ENCODE assay signal across 1 cellular context in the genomic region with DNA sequence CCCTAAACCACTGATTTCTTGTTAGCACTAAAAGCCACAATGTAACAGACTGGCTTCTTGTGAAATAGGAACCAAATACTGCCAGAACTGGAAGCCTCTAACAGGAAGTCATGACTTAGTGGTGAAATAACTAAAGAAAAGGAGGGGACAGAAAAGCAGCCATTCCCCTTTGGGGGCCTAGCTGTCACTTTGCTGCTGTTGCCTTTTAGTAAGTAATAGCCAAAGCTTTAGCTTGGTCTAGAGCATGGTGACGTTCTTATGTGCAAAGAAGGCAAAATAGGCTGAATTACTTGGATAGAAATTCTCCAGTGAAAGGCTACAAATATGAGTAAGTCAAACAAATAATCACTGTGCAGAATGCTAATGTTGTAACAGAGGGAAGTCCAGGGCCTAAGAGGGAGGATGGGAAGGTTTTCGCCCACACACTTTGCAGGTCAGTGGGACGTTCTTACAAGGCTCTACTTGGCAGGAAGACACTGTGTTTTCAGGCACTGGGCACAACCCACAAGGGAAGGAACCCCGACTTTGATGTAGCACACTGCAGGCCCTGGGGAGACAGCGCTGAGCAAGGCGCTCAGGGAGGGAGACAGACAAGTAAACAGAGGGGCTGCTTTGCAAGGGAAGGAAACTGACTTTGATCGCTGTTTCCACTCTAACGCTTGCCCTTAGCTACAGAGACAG.
TF ChIP-seq lines count a peak whose summit lies in the region.

No MANE protein-coding gene starts in this region.

TF ChIP-seq in K562, 482 proteins besides CTCF, POLR2A, EP300 and RAD21:
- TF ChIP-seq, protein P1, sequence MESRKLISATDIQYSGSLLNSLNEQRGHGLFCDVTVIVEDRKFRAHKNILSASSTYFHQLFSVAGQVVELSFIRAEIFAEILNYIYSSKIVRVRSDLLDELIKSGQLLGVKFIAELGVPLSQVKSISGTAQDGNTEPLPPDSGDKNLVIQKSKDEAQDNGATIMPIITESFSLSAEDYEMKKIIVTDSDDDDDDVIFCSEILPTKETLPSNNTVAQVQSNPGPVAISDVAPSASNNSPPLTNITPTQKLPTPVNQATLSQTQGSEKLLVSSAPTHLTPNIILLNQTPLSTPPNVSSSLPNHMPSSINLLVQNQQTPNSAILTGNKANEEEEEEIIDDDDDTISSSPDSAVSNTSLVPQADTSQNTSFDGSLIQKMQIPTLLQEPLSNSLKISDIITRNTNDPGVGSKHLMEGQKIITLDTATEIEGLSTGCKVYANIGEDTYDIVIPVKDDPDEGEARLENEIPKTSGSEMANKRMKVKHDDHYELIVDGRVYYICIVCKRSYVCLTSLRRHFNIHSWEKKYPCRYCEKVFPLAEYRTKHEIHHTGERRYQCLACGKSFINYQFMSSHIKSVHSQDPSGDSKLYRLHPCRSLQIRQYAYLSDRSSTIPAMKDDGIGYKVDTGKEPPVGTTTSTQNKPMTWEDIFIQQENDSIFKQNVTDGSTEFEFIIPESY (CRISPR knock-in tag; IDR thresholded peaks at IDR 0.05) = peak; percentile 46; the same call in 1 of the 2 replicates
- TF ChIP-seq GABPA (tag; conservative IDR thresholded peaks at IDR 0.05; ENCODE audit: low read depth) (peak; percentile 22; the same call in 1 of the 2 replicates), NCOA1 (IDR thresholded peaks at IDR 0.05; ENCODE audit: low read depth) (no peak), KAT7 (CRISPR knock-in tag; IDR thresholded peaks at IDR 0.05; ENCODE audit: borderline replicate concordance) (no peak), HLTF (IDR thresholded peaks at IDR 0.05) (no peak), HNRNPK (IDR thresholded peaks at IDR 0.05; ENCODE audit: low read depth, low read length, poor library complexity, severe bottlenecking) (no peak), BMI1 (IDR thresholded peaks at IDR 0.05; ENCODE audit: low read length) (no peak), CEBPB (tag; IDR thresholded peaks at IDR 0.05) (0 out of 2 replicates have a peak, but pooled peaks have one; percentile 23), EGR1 (conservative IDR thresholded peaks at IDR 0.05) (peak; percentile 58), ZFPM2 (CRISPR knock-in tag; IDR thresholded peaks at IDR 0.05) (no peak), ZNF589 (CRISPR knock-in tag; IDR thresholded peaks at IDR 0.05; ENCODE audit: low read depth) (no peak), ETS2 (tag; IDR thresholded peaks at IDR 0.05; ENCODE audit: borderline replicate concordance, poor library complexity, severe bottlenecking) (no peak)
